9 cellular contexts compared by ENCODE assay signal in the genomic region with DNA sequence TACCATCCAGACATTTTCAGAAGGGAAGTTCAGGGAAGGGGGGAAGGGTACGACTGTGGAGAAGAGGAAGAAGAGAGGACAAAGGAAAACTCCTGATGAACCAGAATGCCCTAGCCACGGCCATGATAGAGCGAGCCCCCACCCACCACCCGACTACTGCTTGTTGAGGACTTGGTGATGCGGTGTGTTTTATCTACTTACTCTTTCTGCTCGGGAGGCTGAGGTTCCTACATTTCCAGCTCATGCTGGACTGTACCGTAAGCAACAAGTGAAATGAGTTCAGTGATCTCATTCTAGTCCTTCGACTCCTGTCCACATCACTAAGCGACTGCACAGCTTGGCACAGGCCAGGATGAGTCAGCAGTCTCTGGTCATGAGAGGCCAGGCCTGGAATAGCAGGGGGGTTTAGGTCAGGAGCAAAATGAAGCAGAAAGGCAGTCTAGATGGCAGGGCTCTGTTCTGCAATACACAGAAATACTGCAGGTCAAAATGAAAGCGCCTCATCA.
A peak's percentile ranks its signal among the peaks of the same experiment; 100 is the strongest.
DNase-seq lines count a peak whose midpoint lies in the region; ATAC-seq and TF ChIP-seq lines count a peak whose summit lies in the region.
"Had no signal": no experiment of that assay in that cellular context is flagged by ENCODE, and none has a peak within 500 bp of the region (broad histone marks: within the 10 kb centered on the region; RNA-seq: fewer than 3 reads in every experiment).

No MANE protein-coding gene starts in this region.

- peak; percentile 54 for ATAC-seq in left colon

- no peaks in the 10 kb centered on the region for H3K9me3 Mint-ChIP-seq in stimulated activated naive CD8-positive, alpha-beta T cell treated with anti-CD3 and anti-CD28 coated beads, Interleukin-15, Interleukin-2, amounts not matched to agents 100 ng/mL and 50 ng/mL, for 24 hours
- H3K9me3 Mint-ChIP-seq: central memory CD8-positive, alpha-beta T cell had no signal

- no peak for TF ChIP-seq CTCF in AG09319 (IDR thresholded peaks at IDR 0.05; ENCODE audit: low read depth, low read length)

- peak overlapping the region; percentile 32 for H3K27ac Mint-ChIP-seq in stimulated activated naive CD8-positive, alpha-beta T cell treated with anti-CD3 and anti-CD28 coated beads, Interleukin-15, Interleukin-2, amounts not matched to agents 100 ng/mL and 50 ng/mL, for 24 hours

- peak overlapping the region; percentile 0 for H3K4me3 Mint-ChIP-seq in stimulated activated naive CD8-positive, alpha-beta T cell treated with anti-CD3 and anti-CD28 coated beads, Interleukin-15, Interleukin-2, amounts not matched to agents 100 ng/mL and 50 ng/mL, for 24 hours
- H3K4me3 Mint-ChIP-seq: central memory CD8-positive, alpha-beta T cell had no signal

- peak; percentile 92 for DNase-seq in AG09319 (ENCODE audit: extremely low read depth, low read depth)
- peak; percentile 62 for DNase-seq in NCI-H2029 treated with DMSO at 0.1 percent for 48 hours (lab: John Stamatoyannopoulos, UW)
- peak; percentile 52 to 88 for DNase-seq in left colon
- no peak for DNase-seq in activated CD4-positive, alpha-beta T cell treated with anti-CD3 and anti-CD28 coated beads, Interleukin-2, amount 50 U/mL, for 4 hours
- DNase-seq in activated naive CD4-positive, alpha-beta T cell treated with Interleukin-2 at 50 U/mL for 16 hours, result no peak
- DNase-seq in KG1 (lab: John Stamatoyannopoulos, UW), result no peak

- H3K36me3 Mint-ChIP-seq in stimulated activated naive CD8-positive, alpha-beta T cell treated with anti-CD3 and anti-CD28 coated beads, Interleukin-15, Interleukin-2, amounts not matched to agents 100 ng/mL and 50 ng/mL, for 24 hours (ENCODE audit: low read depth), result peaks cover 16% of the 10 kb centered on the region

- peaks cover 27% of the 10 kb centered on the region for H3K4me1 Mint-ChIP-seq in stimulated activated naive CD8-positive, alpha-beta T cell treated with anti-CD3 and anti-CD28 coated beads, Interleukin-15, Interleukin-2, amounts not matched to agents 100 ng/mL and 50 ng/mL, for 24 hours (ENCODE audit: low read depth)

- H3K27ac ChIP-seq in cingulate gyrus (ENCODE audit: low read depth, low read length), result peak overlapping the region; percentile 97

- intact Hi-C loops in left colon (cut with DNase I, micrococcal nuclease), result no loop called here

- H3K27me3 Mint-ChIP-seq in stimulated activated naive CD8-positive, alpha-beta T cell treated with anti-CD3 and anti-CD28 coated beads, Interleukin-15, Interleukin-2, amounts not matched to agents 100 ng/mL and 50 ng/mL, for 24 hours, result no peaks in the 10 kb centered on the region
- H3K27me3 Mint-ChIP-seq: central memory CD8-positive, alpha-beta T cell had no signal

Comparison
In these comparisons a context has a peak if more than half of its experiments do, and no peak if none do; other contexts are left out.
1. DNase-seq: peak in AG09319 (single experiment), NCI-H2029 treated with DMSO at 0.1 percent for 48 hours (single experiment) and left colon (2 of 2); none in activated CD4-positive, alpha-beta T cell treated with anti-CD3 and anti-CD28 coated beads, Interleukin-2, amount 50 U/mL, for 4 hours (0 of 2), activated naive CD4-positive, alpha-beta T cell treated with Interleukin-2 at 50 U/mL for 16 hours (single experiment) and KG1 (single experiment).